In genomic region chr6:71402101-71402500, GRCh38 we compare ENCODE assay signal across 15 cellular contexts.
DNase-seq lines count a peak whose midpoint lies in the region; ATAC-seq and TF ChIP-seq lines count a peak whose summit lies in the region.
"Had no signal": no experiment of that assay in that cellular context is flagged by ENCODE, and none has a peak within 500 bp of the region (broad histone marks: within the 10 kb centered on the region; RNA-seq: fewer than 3 reads in every experiment).

No MANE protein-coding gene starts in this region.

- H3K27ac ChIP-seq in psoas muscle (peak overlapping the region; percentile 19), colonic mucosa (no peak overlapping the region)
- H3K27ac ChIP-seq: KMS-11 had no signal

- ATAC-seq in HG03097 (IDR thresholded peaks at IDR 0.05; ENCODE audit: low FRiP score, unreplicated experiment) (peak; percentile 84), psoas muscle (no peak), HG03095 (IDR thresholded peaks at IDR 0.05; ENCODE audit: unreplicated experiment) (no peak), GM21717 (IDR thresholded peaks at IDR 0.05; ENCODE audit: unreplicated experiment) (no peak), HG02870 (IDR thresholded peaks at IDR 0.05; ENCODE audit: unreplicated experiment) (no peak)
- ATAC-seq: stimulated activated memory B cell treated with anti-CD40 and anti-IgM and Interleukin-4, amounts not matched to agents 10 μg/mL and 1 μg/mL and 100 μg/mL, for 72 hours had no signal

- intact Hi-C loops in psoas muscle (cut with DNase I) (no loop called here), colonic mucosa (cut with DNase I) (no loop called here)

- DNase-seq in ELF-1 (ENCODE audit: low read depth, low spot score): peak; percentile 46
- DNase-seq in dermis blood vessel endothelial cell: peak; percentile 37
- no peak for DNase-seq in psoas muscle
- no peak for DNase-seq in colonic mucosa
- DNase-seq: activated naive CD4-positive, alpha-beta T cell; aorta; HCEC 1CT; immature natural killer cell; SHP77 had no signal

- peaks cover 0 to 12% of the 10 kb centered on the region in 2 donors for H3K36me3 ChIP-seq in psoas muscle (ENCODE audit: insufficient read depth in 1 of 2, low read depth in 1 of 2)
- no peaks in the 10 kb centered on the region for H3K36me3 ChIP-seq in colonic mucosa

- TF ChIP-seq CTCF in psoas muscle (IDR thresholded peaks at IDR 0.05): no peak
- no peak for TF ChIP-seq CTCF in colonic mucosa (IDR thresholded peaks at IDR 0.05)

- H3K4me1 ChIP-seq in psoas muscle (peaks cover 56% of the 10 kb centered on the region), colonic mucosa (no peaks in the 10 kb centered on the region)

- H3K27me3 ChIP-seq in psoas muscle (ENCODE audit: insufficient read depth in 3 of 3, low read length in 2 of 3) (no peaks in the 10 kb centered on the region), colonic mucosa (no peaks in the 10 kb centered on the region)

- WGBS in psoas muscle, 3 donors: 84 to 89% (median 85%) methylated on average over 3 of the region's 3 CpGs

- H3K9ac ChIP-seq in colonic mucosa (ENCODE audit: low read depth in 2 of 2, low read length in 2 of 2): no peak overlapping the region
- H3K9ac ChIP-seq: KMS-11 had no signal

- H3K4me3 ChIP-seq in psoas muscle: no peak overlapping the region
- no peak overlapping the region for H3K4me3 ChIP-seq in colonic mucosa

- H3K9me3 ChIP-seq in psoas muscle (no peaks in the 10 kb centered on the region), colonic mucosa (no peaks in the 10 kb centered on the region)

Comparison
In these comparisons a context has a peak if more than half of its experiments do, and no peak if none do; other contexts are left out.
1. DNase-seq: peak in ELF-1 (single experiment) and dermis blood vessel endothelial cell (single experiment); none in psoas muscle (0 of 2) and colonic mucosa (single experiment).